14 cellular contexts compared by ENCODE assay signal in genomic region chr2:188870289-188870688, GRCh38.
DNase-seq lines count a peak whose midpoint lies in the region; ATAC-seq and TF ChIP-seq lines count a peak whose summit lies in the region.
"Had no signal": no experiment of that assay in that cellular context is flagged by ENCODE, and none has a peak within 500 bp of the region (broad histone marks: within the 10 kb centered on the region; RNA-seq: fewer than 3 reads in every experiment).

No MANE protein-coding gene starts in this region.

- peak; percentile 83 for DNase-seq in AG09309 (ENCODE audit: low read depth)
- DNase-seq in HCEC 1CT = peak; percentile 95
- peak; percentile 3 for DNase-seq in amniotic stem cell (lab: John Stamatoyannopoulos, UW)
- peak; percentile 98 for DNase-seq in iris pigment epithelial cell (ENCODE audit: low read depth)
- no peak for DNase-seq in T-helper 17 cell
- no peak for DNase-seq in activated CD4-positive, CD25-positive, alpha-beta regulatory T cell treated with anti-CD3 and anti-CD28 coated beads, Interleukin-2, amount 50 U/mL, for 72 hours
- DNase-seq: foreskin melanocyte, left ventricle myocardium inferior, NCI-H1694, nucleus accumbens had no signal

- H3K4me3 ChIP-seq in AG09309 (ENCODE audit: control insufficient read depth, low read depth, low read length) = no peak overlapping the region
- H3K4me3 ChIP-seq: cardiac muscle cell, left ventricle myocardium inferior, suprapubic skin had no signal

- ATAC-seq in GM21619 (IDR thresholded peaks at IDR 0.05; ENCODE audit: unreplicated experiment) (no peak), T-helper 17 cell (no peak)
- ATAC-seq in activated CD4-positive, CD25-positive, alpha-beta regulatory T cell treated with anti-CD3 and anti-CD28 coated beads, Interleukin-2, amount 50 U/mL, for 24 hours = no peak

- H3K9me3 ChIP-seq in T-helper 17 cell (ENCODE audit: control insufficient read depth, low read length, poor library complexity, severe bottlenecking) = no peaks in the 10 kb centered on the region
- H3K9me3 ChIP-seq: suprapubic skin had no signal

- no peak overlapping the region for H3K4me3 Mint-ChIP-seq in T-helper 17 cell

- no peaks in the 10 kb centered on the region for H3K36me3 Mint-ChIP-seq in T-helper 17 cell (ENCODE audit: low read depth)

- H3K27me3 Mint-ChIP-seq in T-helper 17 cell = no peaks in the 10 kb centered on the region

- TF ChIP-seq CTCF in AG09309 (IDR thresholded peaks at IDR 0.05; ENCODE audit: control insufficient read depth, insufficient read depth, low read depth, low read length, missing control alignments) = no peak

- H3K27ac Mint-ChIP-seq in T-helper 17 cell = no peak overlapping the region

- no peaks in the 10 kb centered on the region for H3K4me1 Mint-ChIP-seq in T-helper 17 cell

Comparison
In these comparisons a context has a peak if more than half of its experiments do, and no peak if none do; other contexts are left out.
1. DNase-seq: peak in AG09309 (single experiment), HCEC 1CT (single experiment), amniotic stem cell (single experiment) and iris pigment epithelial cell (single experiment); none in T-helper 17 cell (0 of 3) and activated CD4-positive, CD25-positive, alpha-beta regulatory T cell treated with anti-CD3 and anti-CD28 coated beads, Interleukin-2, amount 50 U/mL, for 72 hours (single experiment).